ENCODE assay signal across 2 cellular contexts in the genomic region with DNA sequence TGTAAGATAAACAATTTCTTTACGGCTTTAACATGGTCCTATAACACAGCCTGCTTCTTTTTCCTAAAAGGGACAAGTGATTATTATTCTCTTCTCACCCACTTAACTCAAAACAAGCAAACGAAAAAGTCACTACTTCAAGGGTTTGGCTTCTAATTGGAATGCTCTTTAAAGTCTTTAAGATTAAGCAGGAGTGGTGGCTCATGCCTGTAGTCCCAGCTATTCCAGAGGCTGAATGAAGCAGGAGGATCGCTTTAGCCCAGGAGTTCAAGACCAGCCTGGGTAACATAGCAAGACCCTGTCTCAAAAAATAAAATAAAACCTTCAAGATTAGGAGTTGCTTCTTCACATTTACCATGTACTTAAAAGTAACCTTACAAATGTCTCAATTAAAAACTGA.
TF ChIP-seq lines count a peak whose summit lies in the region.

No MANE protein-coding gene starts in this region.

TF ChIP-seq in HCT116, 20 proteins besides CTCF, POLR2A, EP300 and RAD21 (continued from another document):
- TF ChIP-seq FOSL1 (IDR thresholded peaks at IDR 0.05; ENCODE audit: low read depth) (no peak), ELF1 (IDR thresholded peaks at IDR 0.05; ENCODE audit: borderline replicate concordance, low read depth) (no peak), POLR2AphosphoS5 (IDR thresholded peaks at IDR 0.05; ENCODE audit: low read depth, low read length) (no peak), YY1 (IDR thresholded peaks at IDR 0.05; ENCODE audit: extremely low read depth, insufficient replicate concordance, low read depth, low read length) (no peak), ZNF274 (IDR thresholded peaks at IDR 0.05; ENCODE audit: low read depth, low read length) (no peak), SP1 (IDR thresholded peaks at IDR 0.05; ENCODE audit: low read depth) (no peak), TCF7L2 (IDR thresholded peaks at IDR 0.05; ENCODE audit: borderline replicate concordance, extremely low read depth, insufficient read depth, insufficient read length) (no peak), EZH2 (IDR thresholded peaks at IDR 0.05) (no peak), EGR1 (IDR thresholded peaks at IDR 0.05; ENCODE audit: low read depth) (no peak)
- TF ChIP-seq, protein P1, sequence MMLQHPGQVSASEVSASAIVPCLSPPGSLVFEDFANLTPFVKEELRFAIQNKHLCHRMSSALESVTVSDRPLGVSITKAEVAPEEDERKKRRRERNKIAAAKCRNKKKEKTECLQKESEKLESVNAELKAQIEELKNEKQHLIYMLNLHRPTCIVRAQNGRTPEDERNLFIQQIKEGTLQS (IDR thresholded peaks at IDR 0.05), result no peak
- TF ChIP-seq, protein P2, sequence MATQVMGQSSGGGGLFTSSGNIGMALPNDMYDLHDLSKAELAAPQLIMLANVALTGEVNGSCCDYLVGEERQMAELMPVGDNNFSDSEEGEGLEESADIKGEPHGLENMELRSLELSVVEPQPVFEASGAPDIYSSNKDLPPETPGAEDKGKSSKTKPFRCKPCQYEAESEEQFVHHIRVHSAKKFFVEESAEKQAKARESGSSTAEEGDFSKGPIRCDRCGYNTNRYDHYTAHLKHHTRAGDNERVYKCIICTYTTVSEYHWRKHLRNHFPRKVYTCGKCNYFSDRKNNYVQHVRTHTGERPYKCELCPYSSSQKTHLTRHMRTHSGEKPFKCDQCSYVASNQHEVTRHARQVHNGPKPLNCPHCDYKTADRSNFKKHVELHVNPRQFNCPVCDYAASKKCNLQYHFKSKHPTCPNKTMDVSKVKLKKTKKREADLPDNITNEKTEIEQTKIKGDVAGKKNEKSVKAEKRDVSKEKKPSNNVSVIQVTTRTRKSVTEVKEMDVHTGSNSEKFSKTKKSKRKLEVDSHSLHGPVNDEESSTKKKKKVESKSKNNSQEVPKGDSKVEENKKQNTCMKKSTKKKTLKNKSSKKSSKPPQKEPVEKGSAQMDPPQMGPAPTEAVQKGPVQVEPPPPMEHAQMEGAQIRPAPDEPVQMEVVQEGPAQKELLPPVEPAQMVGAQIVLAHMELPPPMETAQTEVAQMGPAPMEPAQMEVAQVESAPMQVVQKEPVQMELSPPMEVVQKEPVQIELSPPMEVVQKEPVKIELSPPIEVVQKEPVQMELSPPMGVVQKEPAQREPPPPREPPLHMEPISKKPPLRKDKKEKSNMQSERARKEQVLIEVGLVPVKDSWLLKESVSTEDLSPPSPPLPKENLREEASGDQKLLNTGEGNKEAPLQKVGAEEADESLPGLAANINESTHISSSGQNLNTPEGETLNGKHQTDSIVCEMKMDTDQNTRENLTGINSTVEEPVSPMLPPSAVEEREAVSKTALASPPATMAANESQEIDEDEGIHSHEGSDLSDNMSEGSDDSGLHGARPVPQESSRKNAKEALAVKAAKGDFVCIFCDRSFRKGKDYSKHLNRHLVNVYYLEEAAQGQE (IDR thresholded peaks at IDR 0.05; ENCODE audit: low read depth), result no peak
- TF ChIP-seq, protein P3, sequence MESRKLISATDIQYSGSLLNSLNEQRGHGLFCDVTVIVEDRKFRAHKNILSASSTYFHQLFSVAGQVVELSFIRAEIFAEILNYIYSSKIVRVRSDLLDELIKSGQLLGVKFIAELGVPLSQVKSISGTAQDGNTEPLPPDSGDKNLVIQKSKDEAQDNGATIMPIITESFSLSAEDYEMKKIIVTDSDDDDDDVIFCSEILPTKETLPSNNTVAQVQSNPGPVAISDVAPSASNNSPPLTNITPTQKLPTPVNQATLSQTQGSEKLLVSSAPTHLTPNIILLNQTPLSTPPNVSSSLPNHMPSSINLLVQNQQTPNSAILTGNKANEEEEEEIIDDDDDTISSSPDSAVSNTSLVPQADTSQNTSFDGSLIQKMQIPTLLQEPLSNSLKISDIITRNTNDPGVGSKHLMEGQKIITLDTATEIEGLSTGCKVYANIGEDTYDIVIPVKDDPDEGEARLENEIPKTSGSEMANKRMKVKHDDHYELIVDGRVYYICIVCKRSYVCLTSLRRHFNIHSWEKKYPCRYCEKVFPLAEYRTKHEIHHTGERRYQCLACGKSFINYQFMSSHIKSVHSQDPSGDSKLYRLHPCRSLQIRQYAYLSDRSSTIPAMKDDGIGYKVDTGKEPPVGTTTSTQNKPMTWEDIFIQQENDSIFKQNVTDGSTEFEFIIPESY (IDR thresholded peaks at IDR 0.05; ENCODE audit: extremely low read depth, insufficient replicate concordance, low read length), result no peak

TF ChIP-seq in H1, 55 proteins besides CTCF, POLR2A, EP300 and RAD21 (continued from another document):
- TF ChIP-seq BRCA1 (IDR thresholded peaks at IDR 0.05; ENCODE audit: low read depth, low read length) (no peak), SP4 (IDR thresholded peaks at IDR 0.05; ENCODE audit: low read length) (no peak), CBX8 (IDR thresholded peaks at IDR 0.05; ENCODE audit: borderline replicate concordance, low read depth, low read length) (no peak), TAF1 (IDR thresholded peaks at IDR 0.05; ENCODE audit: low read depth, low read length) (no peak), SIN3A (conservative IDR thresholded peaks at IDR 0.05 in 1 of 2, IDR thresholded peaks at IDR 0.05 in 1 of 2; ENCODE audit: low read depth in 1 of 2, low read length in 2 of 2) (no peak), YY1 (IDR thresholded peaks at IDR 0.05; ENCODE audit: low read depth, low read length) (no peak), RXRA (IDR thresholded peaks at IDR 0.05; ENCODE audit: insufficient read depth, low read depth, low read length) (no peak), EZH2 (IDR thresholded peaks at IDR 0.05; ENCODE audit: low read depth, low read length, severe bottlenecking) (no peak), NRF1 (IDR thresholded peaks at IDR 0.05; ENCODE audit: low read depth, low read length) (no peak), JUN (IDR thresholded peaks at IDR 0.05; ENCODE audit: low read depth, low read length) (no peak), CREB1 (IDR thresholded peaks at IDR 0.05) (no peak), HDAC6 (IDR thresholded peaks at IDR 0.05; ENCODE audit: low read depth, low read length) (no peak), ZNF274 (IDR thresholded peaks at IDR 0.05; ENCODE audit: borderline replicate concordance, extremely low read depth, low read length) (no peak)
- TF ChIP-seq, protein P4, sequence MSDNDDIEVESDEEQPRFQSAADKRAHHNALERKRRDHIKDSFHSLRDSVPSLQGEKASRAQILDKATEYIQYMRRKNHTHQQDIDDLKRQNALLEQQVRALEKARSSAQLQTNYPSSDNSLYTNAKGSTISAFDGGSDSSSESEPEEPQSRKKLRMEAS (IDR thresholded peaks at IDR 0.05), result no peak
- TF ChIP-seq, protein P5, sequence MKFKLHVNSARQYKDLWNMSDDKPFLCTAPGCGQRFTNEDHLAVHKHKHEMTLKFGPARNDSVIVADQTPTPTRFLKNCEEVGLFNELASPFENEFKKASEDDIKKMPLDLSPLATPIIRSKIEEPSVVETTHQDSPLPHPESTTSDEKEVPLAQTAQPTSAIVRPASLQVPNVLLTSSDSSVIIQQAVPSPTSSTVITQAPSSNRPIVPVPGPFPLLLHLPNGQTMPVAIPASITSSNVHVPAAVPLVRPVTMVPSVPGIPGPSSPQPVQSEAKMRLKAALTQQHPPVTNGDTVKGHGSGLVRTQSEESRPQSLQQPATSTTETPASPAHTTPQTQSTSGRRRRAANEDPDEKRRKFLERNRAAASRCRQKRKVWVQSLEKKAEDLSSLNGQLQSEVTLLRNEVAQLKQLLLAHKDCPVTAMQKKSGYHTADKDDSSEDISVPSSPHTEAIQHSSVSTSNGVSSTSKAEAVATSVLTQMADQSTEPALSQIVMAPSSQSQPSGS (IDR thresholded peaks at IDR 0.05; ENCODE audit: low read length), result no peak
